In the genomic region with DNA sequence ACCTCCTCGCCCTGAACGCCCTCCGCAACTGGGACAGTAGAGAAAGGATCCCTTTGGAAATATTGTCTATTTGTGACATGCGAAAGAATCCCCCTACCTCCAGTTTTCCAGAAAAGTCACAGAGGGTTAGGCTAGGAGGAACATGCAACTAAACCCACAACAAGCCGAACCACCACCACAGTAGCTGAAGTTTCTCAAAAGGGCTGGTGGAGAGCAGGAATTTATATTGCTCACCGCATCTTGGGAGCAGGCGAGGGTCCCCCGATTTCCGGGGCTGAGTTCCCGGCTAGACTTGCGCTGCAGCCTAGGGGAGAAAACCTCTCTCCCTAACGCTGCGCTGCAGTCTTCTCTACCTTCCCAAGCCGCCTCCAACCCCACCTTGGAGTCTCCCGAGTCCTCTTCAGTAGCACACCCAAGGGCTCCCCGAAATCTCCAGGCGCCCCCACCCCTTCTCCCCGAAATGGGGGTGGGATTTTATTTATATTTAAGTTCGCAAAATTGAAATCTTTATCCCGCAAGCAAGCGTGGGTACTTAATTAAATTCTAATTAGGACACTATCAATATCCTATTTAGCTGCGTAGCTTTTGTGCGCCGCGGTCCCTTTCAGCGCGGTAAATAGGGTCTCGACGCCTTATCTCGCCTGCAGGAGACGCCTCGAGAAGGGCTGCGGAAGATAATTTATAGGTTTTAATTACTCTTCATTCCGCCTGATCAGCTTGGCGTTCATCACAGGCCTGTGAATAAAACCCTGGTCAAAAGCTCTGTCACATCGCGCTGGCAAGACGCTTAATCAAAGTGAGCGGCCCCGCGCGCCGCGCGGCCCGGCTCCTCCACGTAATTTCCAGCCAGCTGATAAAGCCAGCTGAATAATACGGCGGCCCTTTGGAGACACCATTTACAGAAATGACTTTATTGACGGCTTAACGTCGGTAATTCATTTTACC, we compare ENCODE assay signal across 16 cellular contexts. TPM values are rescaled to one million over a fixed set of nuclear protein-coding genes. Genes with fewer than 3 reads are reported as not detected.
A peak's percentile ranks its signal among the peaks of the same experiment; 100 is the strongest.
DNase-seq lines count a peak whose midpoint lies in the region; ATAC-seq and TF ChIP-seq lines count a peak whose summit lies in the region.
"Had no signal": no experiment of that assay in that cellular context is flagged by ENCODE, and none has a peak within 500 bp of the region (broad histone marks: within the 10 kb centered on the region; RNA-seq: fewer than 3 reads in every experiment).

No MANE protein-coding gene starts in this region.

- no peak for TF ChIP-seq CTCF in progenitor cell of endocrine pancreas (IDR thresholded peaks at IDR 0.05; ENCODE audit: unreplicated experiment)

- H3K9me3 ChIP-seq in HUES6 (ENCODE audit: control insufficient read depth, insufficient read depth, low read depth, low read length) = no peaks in the 10 kb centered on the region
- H3K9me3 ChIP-seq in iPS-15b (ENCODE audit: control insufficient read depth, insufficient read depth, low read length) = no peaks in the 10 kb centered on the region
- H3K9me3 ChIP-seq: Caco-2 had no signal

- H3K9ac ChIP-seq in HUES6 (ENCODE audit: low read length) = no peak overlapping the region
- H3K9ac ChIP-seq in iPS-15b (ENCODE audit: low read depth, low read length) = no peak overlapping the region

- H3K4me1 Mint-ChIP-seq in activated CD8-positive, alpha-beta memory T cell treated with anti-CD3 and anti-CD28 coated beads, Interleukin-2, amount 10 ng/mL, durations not matched to agents 7 days and 5 days = peaks cover 6% of the 10 kb centered on the region
- H3K4me1 Mint-ChIP-seq in progenitor cell of endocrine pancreas (ENCODE audit: low read depth) = peaks cover 17% of the 10 kb centered on the region

- H3K4me1 ChIP-seq in HUES6 (ENCODE audit: control insufficient read depth, insufficient read depth, low read length) (peaks cover 63% of the 10 kb centered on the region), iPS-15b (ENCODE audit: control insufficient read depth, insufficient read depth, low read length) (peaks cover 4% of the 10 kb centered on the region)
- H3K4me1 ChIP-seq: Caco-2 had no signal

- H3K4me3 Mint-ChIP-seq in activated CD8-positive, alpha-beta memory T cell treated with anti-CD3 and anti-CD28 coated beads, Interleukin-2, amount 10 ng/mL, durations not matched to agents 7 days and 5 days = no peak overlapping the region
- no peak overlapping the region for H3K4me3 Mint-ChIP-seq in progenitor cell of endocrine pancreas (ENCODE audit: low read depth)

- peaks cover 10% of the 10 kb centered on the region for H3K36me3 Mint-ChIP-seq in activated CD8-positive, alpha-beta memory T cell treated with anti-CD3 and anti-CD28 coated beads, Interleukin-2, amount 10 ng/mL, durations not matched to agents 7 days and 5 days
- H3K36me3 Mint-ChIP-seq in progenitor cell of endocrine pancreas (ENCODE audit: insufficient read depth) = no peaks in the 10 kb centered on the region

- no peak for DNase-seq in activated CD8-positive, alpha-beta memory T cell treated with anti-CD3 and anti-CD28 coated beads, Interleukin-2, amount 10 ng/mL, durations not matched to agents 7 days and 5 days
- no peak for DNase-seq in activated CD8-positive, alpha-beta memory T cell treated with anti-CD3 and anti-CD28 coated beads, Interleukin-2, amount 50 U/mL, for 4 hours
- DNase-seq in progenitor cell of endocrine pancreas (ENCODE audit: low spot score, unreplicated experiment) = no peak
- no peak for DNase-seq in nucleus accumbens (lab: John Stamatoyannopoulos, UW)
- DNase-seq in NCI-H446 treated with DMSO at 0.1 percent for 48 hours (lab: John Stamatoyannopoulos, UW) = no peak
- no peak for DNase-seq in COR-L47 (lab: John Stamatoyannopoulos, UW)
- DNase-seq: cerebellar nuclear complex; foreskin keratinocyte; GF-D8; NCI-H2029 treated with DMSO at 0.1 percent for 48 hours; stimulated activated naive CD4-positive, alpha-beta T cell treated with Interleukin-2 at 50 U/mL for 16 hours had no signal

- peaks cover 87% of the 10 kb centered on the region for H3K27me3 Mint-ChIP-seq in activated CD8-positive, alpha-beta memory T cell treated with anti-CD3 and anti-CD28 coated beads, Interleukin-2, amount 10 ng/mL, durations not matched to agents 7 days and 5 days
- H3K27me3 Mint-ChIP-seq in progenitor cell of endocrine pancreas = peaks cover 90% of the 10 kb centered on the region

- peak overlapping the region; percentile 5 for H3K27ac Mint-ChIP-seq in activated CD8-positive, alpha-beta memory T cell treated with anti-CD3 and anti-CD28 coated beads, Interleukin-2, amount 10 ng/mL, durations not matched to agents 7 days and 5 days
- H3K27ac Mint-ChIP-seq in progenitor cell of endocrine pancreas = peak overlapping the region; percentile 48

- no peaks in the 10 kb centered on the region for H3K9me3 Mint-ChIP-seq in activated CD8-positive, alpha-beta memory T cell treated with anti-CD3 and anti-CD28 coated beads, Interleukin-2, amount 10 ng/mL, durations not matched to agents 7 days and 5 days (ENCODE audit: low read depth)
- no peaks in the 10 kb centered on the region for H3K9me3 Mint-ChIP-seq in progenitor cell of endocrine pancreas (ENCODE audit: low read depth)

- H3K36me3 ChIP-seq in HUES6 (ENCODE audit: control insufficient read depth, insufficient read depth, low read length) (no peaks in the 10 kb centered on the region), iPS-15b (ENCODE audit: control insufficient read depth, insufficient read depth, low read length) (no peaks in the 10 kb centered on the region)

- no peak for ATAC-seq in activated CD8-positive, alpha-beta memory T cell treated with anti-CD3 and anti-CD28 coated beads, Interleukin-2, amount 10 ng/mL, durations not matched to agents 7 days and 5 days
- ATAC-seq: foreskin keratinocyte, Panc1 had no signal

- no peak overlapping the region for H3K27ac ChIP-seq in HUES6 (ENCODE audit: low read depth, low read length)
- H3K27ac ChIP-seq: foreskin keratinocyte had no signal

- peaks cover 99% of the 10 kb centered on the region for H3K27me3 ChIP-seq in HUES6 (ENCODE audit: control insufficient read depth, insufficient read depth, low read length)
- peaks cover 92% of the 10 kb centered on the region for H3K27me3 ChIP-seq in iPS-15b (ENCODE audit: control insufficient read depth, insufficient read depth, low read length)

- H3K4me3 ChIP-seq in HUES6 (ENCODE audit: low read depth, low read length) = peak overlapping the region; percentile 42; the same call in 1 of the 2 replicates
- H3K4me3 ChIP-seq in iPS-15b (ENCODE audit: low read depth, low read length) = peak overlapping the region; percentile 22
- H3K4me3 ChIP-seq: lung had no signal

- CTCF ChIA-PET in activated CD8-positive, alpha-beta memory T cell treated with anti-CD3 and anti-CD28 coated beads, Interleukin-2, amount 10 ng/mL, durations not matched to agents 7 days and 5 days (lab: Charles Lee) = interaction anchor here (1.4 kb wide), 1 partner anchor 627 kb away, joined by 3 read pairs; no protein-coding TSS in a partner anchor

RNA-seq across cellular contexts. Expression of gene EN1, which starts 2.0 kb away (rescaled TPM):
- not detected for total RNA-seq in activated CD8-positive, alpha-beta memory T cell treated with anti-CD3 and anti-CD28 coated beads, Interleukin-2, amount 10 ng/mL, durations not matched to agents 7 days and 5 days
- total RNA-seq in progenitor cell of endocrine pancreas = 0.12 and 0.42 TPM in 2 replicates
- total RNA-seq: foreskin keratinocyte, lung had no signal
